ENCODE assay signal across 1 cellular context in the genomic region with DNA sequence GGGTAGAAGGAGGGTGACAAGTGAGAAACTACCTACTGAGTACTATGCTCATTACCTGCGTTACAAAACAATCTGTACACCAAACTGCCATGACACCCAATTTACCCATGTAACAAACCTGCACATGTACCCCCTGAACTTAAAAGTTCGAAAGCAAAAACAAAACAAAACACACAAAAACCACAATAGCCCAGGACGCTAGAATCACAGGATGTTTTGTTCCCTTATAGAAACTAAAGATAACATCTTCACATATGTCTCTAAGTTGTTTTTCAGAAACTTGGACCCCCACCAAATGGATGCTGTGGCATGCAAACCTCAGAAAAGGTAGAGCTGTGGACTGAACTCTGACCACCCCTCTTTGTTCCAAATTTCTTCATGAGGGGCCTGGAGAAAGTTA.
TF ChIP-seq lines count a peak whose summit lies in the region.

No MANE protein-coding gene starts in this region.

TF ChIP-seq in endothelial cell of umbilical vein, 7 proteins besides CTCF, POLR2A, EP300 and RAD21:
- TF ChIP-seq FOS (IDR thresholded peaks at IDR 0.05; ENCODE audit: borderline replicate concordance, insufficient read depth, low read length), result no peak
- no peak for TF ChIP-seq MYC (IDR thresholded peaks at IDR 0.05; ENCODE audit: low read depth, low read length)
- TF ChIP-seq GATA2 (IDR thresholded peaks at IDR 0.05; ENCODE audit: insufficient read depth, insufficient read length, low read depth, low read length), result no peak
- TF ChIP-seq JUN (IDR thresholded peaks at IDR 0.05; ENCODE audit: borderline replicate concordance, insufficient read depth, insufficient read length, low read depth), result no peak
- TF ChIP-seq EZH2 (IDR thresholded peaks at IDR 0.05; ENCODE audit: borderline replicate concordance, low read depth, low read length, severe bottlenecking), result no peak
